In genomic region chr20:34482154-34482553, GRCh38 we compare ENCODE assay signal across 1 cellular context.
TF ChIP-seq lines count a peak whose summit lies in the region.

No MANE protein-coding gene starts in this region.

TF ChIP-seq in HepG2, 621 proteins besides CTCF, POLR2A, EP300 and RAD21:
- TF ChIP-seq HNF4A (CRISPR knock-in tag; IDR thresholded peaks at IDR 0.05) (0 out of 2 replicates have a peak, but pooled peaks have one; percentile 19), ZNF567 (CRISPR knock-in tag; IDR thresholded peaks at IDR 0.05; ENCODE audit: borderline replicate concordance) (0 out of 2 replicates have a peak, but pooled peaks have one; percentile 24), ZSCAN25 (CRISPR knock-in tag; IDR thresholded peaks at IDR 0.05) (0 out of 2 replicates have a peak, but pooled peaks have one; percentile 33)
